ENCODE assay signal across 12 cellular contexts in the genomic region with DNA sequence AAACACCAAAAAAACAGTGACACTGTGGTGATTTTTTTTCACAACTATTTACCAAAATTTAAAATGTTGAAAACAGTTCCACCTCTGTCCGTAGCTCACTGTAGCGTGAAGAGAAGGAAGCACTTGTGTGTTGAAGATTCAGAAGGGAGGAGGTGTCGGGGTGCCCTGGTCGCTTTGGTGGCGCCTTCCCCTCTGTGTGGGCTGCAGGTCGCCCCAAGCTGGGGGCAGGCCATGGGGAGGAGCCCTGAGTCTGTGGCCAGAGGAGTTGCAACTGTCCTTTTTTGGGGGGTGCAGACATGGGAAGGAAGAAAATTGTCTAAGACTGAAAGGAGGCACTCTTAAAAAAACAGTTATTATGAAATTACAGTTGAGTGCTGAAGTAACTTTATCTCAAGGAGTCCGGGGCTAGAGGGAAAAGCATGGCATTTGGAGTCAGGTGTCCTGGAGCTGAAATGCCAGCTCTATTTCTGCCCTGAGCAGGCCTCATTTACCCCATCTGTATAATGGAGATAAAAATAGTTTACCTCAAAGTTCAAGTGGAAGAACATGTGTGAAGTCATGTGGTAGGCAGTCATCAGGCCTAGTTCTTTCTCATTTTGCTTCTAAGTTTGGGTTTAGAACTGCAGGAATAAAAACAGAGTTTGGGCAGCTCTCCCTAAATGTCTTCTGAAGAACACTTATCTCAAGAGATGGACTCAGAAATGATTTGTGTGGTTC.
A peak's percentile ranks its signal among the peaks of the same experiment; 100 is the strongest.
DNase-seq lines count a peak whose midpoint lies in the region; ATAC-seq and TF ChIP-seq lines count a peak whose summit lies in the region.
"Had no signal": no experiment of that assay in that cellular context is flagged by ENCODE, and none has a peak within 500 bp of the region (broad histone marks: within the 10 kb centered on the region; RNA-seq: fewer than 3 reads in every experiment).

No MANE protein-coding gene starts in this region.

- H3K27ac ChIP-seq in BLaER1 treated with 17β-estradiol and CSF1 and Interleukin-3, amounts not matched to agents 10 nM and 100 nM, result peak overlapping the region in 8 of 11 experiments; percentile 4 to 61 (median 40); a peak in 14 of 22 replicates
- H3K27ac ChIP-seq: heart left ventricle, WERI-Rb-1 had no signal

- no peaks in the 10 kb centered on the region for H3K27me3 Mint-ChIP-seq in activated B cell treated with CpG ODN at 0.5 μM for 24 hours
- no peaks in the 10 kb centered on the region for H3K27me3 Mint-ChIP-seq in activated CD4-positive, alpha-beta memory T cell treated with anti-CD3 and anti-CD28 coated beads for 36 hours

- ATAC-seq in GM19328 (IDR thresholded peaks at IDR 0.05; ENCODE audit: unreplicated experiment) (peak; percentile 87), HG03039 (IDR thresholded peaks at IDR 0.05; ENCODE audit: unreplicated experiment) (peak; percentile 70), activated B cell treated with CpG ODN at 0.5 μM for 24 hours (ENCODE audit: low read depth) (peak; percentile 45)
- ATAC-seq: heart left ventricle had no signal

- CTCF ChIA-PET in activated B cell treated with CpG ODN at 0.5 μM for 24 hours (lab: Charles Lee), result no interaction called here
- CTCF ChIA-PET in activated CD4-positive, alpha-beta memory T cell treated with anti-CD3 and anti-CD28 coated beads for 36 hours (lab: Charles Lee), result interaction anchor here (2.6 kb wide), 1 partner anchor 45 kb away, joined by 9 read pairs; no protein-coding TSS in a partner anchor

- no peak overlapping the region for H3K4me3 ChIP-seq in BLaER1 treated with 17β-estradiol and CSF1 and Interleukin-3, amounts not matched to agents 10 nM and 100 nM
- H3K4me3 ChIP-seq: heart left ventricle had no signal

- peaks cover 29 to 77% (median 60%) of the 10 kb centered on the region in 10 experiments for H3K4me1 ChIP-seq in BLaER1 treated with 17β-estradiol and CSF1 and Interleukin-3, amounts not matched to agents 10 nM and 100 nM

- peak overlapping the region; percentile 53 to 82 (median 74) for H3K4me2 ChIP-seq in BLaER1 treated with 17β-estradiol and CSF1 and Interleukin-3, amounts not matched to agents 10 nM and 100 nM

- no peak for TF ChIP-seq CTCF in activated B cell treated with CpG ODN at 0.5 μM for 24 hours (IDR thresholded peaks at IDR 0.05)

- peak overlapping the region in 7 of 11 experiments; percentile 1 to 52 (median 29); a peak in 12 of 22 replicates for H3K9ac ChIP-seq in BLaER1 treated with 17β-estradiol and CSF1 and Interleukin-3, amounts not matched to agents 10 nM and 100 nM

- H3K27ac Mint-ChIP-seq in activated B cell treated with CpG ODN at 0.5 μM for 24 hours, result peak overlapping the region; percentile 78
- no peak overlapping the region for H3K27ac Mint-ChIP-seq in activated CD4-positive, alpha-beta memory T cell treated with anti-CD3 and anti-CD28 coated beads for 36 hours

- intact Hi-C loops in activated B cell treated with CpG ODN at 0.5 μM for 24 hours (cut with micrococcal nuclease), result no loop called here
- intact Hi-C loops in activated CD4-positive, alpha-beta memory T cell treated with anti-CD3 and anti-CD28 coated beads for 36 hours (cut with micrococcal nuclease), result no loop called here

- no peaks in the 10 kb centered on the region; a peak in 1 of 22 replicates for H3K36me3 ChIP-seq in BLaER1 treated with 17β-estradiol and CSF1 and Interleukin-3, amounts not matched to agents 10 nM and 100 nM

- no peaks in the 10 kb centered on the region for H4K20me1 ChIP-seq in BLaER1 treated with 17β-estradiol and CSF1 and Interleukin-3, amounts not matched to agents 10 nM and 100 nM

- H3K4me3 Mint-ChIP-seq in activated B cell treated with CpG ODN at 0.5 μM for 24 hours, result peak overlapping the region; percentile 70
- no peak overlapping the region for H3K4me3 Mint-ChIP-seq in activated CD4-positive, alpha-beta memory T cell treated with anti-CD3 and anti-CD28 coated beads for 36 hours

- DNase-seq in activated B cell treated with CpG ODN at 0.5 μM for 24 hours (no peak), NCI-H226 (no peak), NK-92 (lab: John Stamatoyannopoulos, UW; ENCODE audit: unreplicated experiment) (no peak), cerebellar cortex (ENCODE audit: low spot score) (no peak)
- DNase-seq in activated CD4-positive, alpha-beta memory T cell treated with anti-CD3 and anti-CD28 coated beads for 36 hours, result no peak
- DNase-seq: heart left ventricle, NCI-H510A, nucleus accumbens, WERI-Rb-1 had no signal

- no peaks in the 10 kb centered on the region for H3K27me3 ChIP-seq in BLaER1 treated with 17β-estradiol and CSF1 and Interleukin-3, amounts not matched to agents 10 nM and 100 nM
- H3K27me3 ChIP-seq: heart left ventricle had no signal

- POLR2A ChIA-PET in activated B cell treated with CpG ODN at 0.5 μM for 24 hours (lab: Charles Lee), result no interaction called here
- POLR2A ChIA-PET in activated CD4-positive, alpha-beta memory T cell treated with anti-CD3 and anti-CD28 coated beads for 36 hours (lab: Charles Lee), result no interaction called here

- H3K4me1 Mint-ChIP-seq in activated B cell treated with CpG ODN at 0.5 μM for 24 hours, result peaks cover 46% of the 10 kb centered on the region
- peaks cover 3% of the 10 kb centered on the region for H3K4me1 Mint-ChIP-seq in activated CD4-positive, alpha-beta memory T cell treated with anti-CD3 and anti-CD28 coated beads for 36 hours (ENCODE audit: low read depth)

- no peaks in the 10 kb centered on the region for H3K9me3 Mint-ChIP-seq in activated B cell treated with CpG ODN at 0.5 μM for 24 hours
- no peaks in the 10 kb centered on the region for H3K9me3 Mint-ChIP-seq in activated CD4-positive, alpha-beta memory T cell treated with anti-CD3 and anti-CD28 coated beads for 36 hours

- no peaks in the 10 kb centered on the region for H3K36me3 Mint-ChIP-seq in activated B cell treated with CpG ODN at 0.5 μM for 24 hours (ENCODE audit: low read depth)
- H3K36me3 Mint-ChIP-seq in activated CD4-positive, alpha-beta memory T cell treated with anti-CD3 and anti-CD28 coated beads for 36 hours, result no peaks in the 10 kb centered on the region

- H3K9me3 ChIP-seq in BLaER1 treated with 17β-estradiol and CSF1 and Interleukin-3, amounts not matched to agents 10 nM and 100 nM (replicated peaks in 1 of 11), result no peaks in the 10 kb centered on the region
- H3K9me3 ChIP-seq: heart left ventricle had no signal
